In the genomic region with DNA sequence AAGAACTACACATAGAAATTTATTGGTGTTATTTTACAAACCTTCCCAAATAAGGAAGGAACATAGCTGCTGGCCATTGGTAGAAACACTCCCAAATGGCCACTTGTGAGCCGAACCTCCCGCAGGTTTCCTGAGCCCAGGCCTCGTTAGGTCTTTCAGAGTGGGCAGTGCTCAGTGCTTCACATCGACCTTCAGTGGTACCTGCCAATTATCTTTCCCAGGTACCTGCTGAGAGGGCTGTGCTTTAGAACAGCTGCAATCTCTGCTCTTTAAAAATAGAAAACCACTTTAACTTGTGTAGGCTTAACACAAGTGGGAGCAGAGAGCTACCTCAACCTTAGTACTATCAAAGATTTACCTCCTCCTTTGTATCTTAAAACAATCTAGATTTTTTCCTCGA, we compare ENCODE assay signal across 14 cellular contexts.
"Had no signal": no experiment of that assay in that cellular context is flagged by ENCODE, and none has a peak within 500 bp of the region (broad histone marks: within the 10 kb centered on the region; RNA-seq: fewer than 3 reads in every experiment).

No MANE protein-coding gene starts in this region.

- H3K4me1 ChIP-seq: ascending aorta, esophagus squamous epithelium, thyroid gland had no signal

- H3K4me3 ChIP-seq: ascending aorta, esophagus squamous epithelium, thyroid gland had no signal

- H3K36me3 ChIP-seq: ascending aorta, esophagus squamous epithelium, neutrophil, thyroid gland had no signal

- H3K27ac ChIP-seq: ascending aorta, esophagus squamous epithelium, neutrophil, thyroid gland had no signal

- ATAC-seq: activated naive CD8-positive, alpha-beta T cell treated with anti-CD3 and anti-CD28 coated beads, Interleukin-2, amount 50 U/mL, for 24 hours; left colon; naive thymus-derived CD4-positive, alpha-beta T cell; right cardiac atrium had no signal

- H3K9me3 ChIP-seq: ascending aorta, esophagus squamous epithelium, neutrophil, thyroid gland had no signal

- DNase-seq: activated CD4-positive, alpha-beta T cell treated with anti-CD3 and anti-CD28 coated beads, Interleukin-2, amount 10 ng/mL, durations not matched to agents 24 days and 14 days; activated naive CD4-positive, alpha-beta T cell treated with Interleukin-2 at 50 U/mL for 16 hours; activated naive CD8-positive, alpha-beta T cell treated with anti-CD3 and anti-CD28 coated beads, Interleukin-2, amount 50 U/mL, for 24 hours; esophagus squamous epithelium; foreskin fibroblast; left colon; mammary epithelial cell; naive thymus-derived CD4-positive, alpha-beta T cell; posterior cingulate gyrus; right cardiac atrium; small intestine; thyroid gland had no signal

- H3K27me3 ChIP-seq: ascending aorta, esophagus squamous epithelium, thyroid gland had no signal
